Comparison of ENCODE assay signal across 12 cellular contexts in genomic region chr10:68792115-68792514, GRCh38. TPM values are rescaled to one million over a fixed set of nuclear protein-coding genes. Genes with fewer than 3 reads are reported as not detected.
A peak's percentile ranks its signal among the peaks of the same experiment; 100 is the strongest.
DNase-seq lines count a peak whose midpoint lies in the region; ATAC-seq, FAIRE-seq and TF ChIP-seq lines count a peak whose summit lies in the region.
"Had no signal": no experiment of that assay in that cellular context is flagged by ENCODE, and none has a peak within 500 bp of the region (broad histone marks: within the 10 kb centered on the region; RNA-seq: fewer than 3 reads in every experiment).

No MANE protein-coding gene starts in this region.

- H4K20me1 ChIP-seq in KMS-11 (ENCODE audit: insufficient read depth) (no peaks in the 10 kb centered on the region), HepG2 (ENCODE audit: insufficient read depth, low read length) (no peaks in the 10 kb centered on the region)

- in situ Hi-C loops in HepG2 (cut with HindIII; ENCODE audit: extremely low pct_ligation_motif_present, low pct_unique_long_range_greater_than_20kb): loop anchor here (5.0 kb wide), 1 partner anchor 110 kb away; the partner anchor contains the start of gene DDX50

- no peak overlapping the region for H2AFZ ChIP-seq in KMS-11 (ENCODE audit: low read depth)
- no peak overlapping the region for H2AFZ ChIP-seq in HepG2 (ENCODE audit: low read length)

- WGBS in HepG2 (ENCODE audit: low lambda C conversion rate): 84% methylated on average over 1 of the region's 1 CpG

- no TSS peak for BruUV-seq in HepG2 (replicated peaks; lab: Mats Ljungman, UMichigan)

- FAIRE-seq in HepG2 (lab: Jason Lieb, UNC): no peak
- FAIRE-seq: islet of Langerhans had no signal

- ATAC-seq in CD8-positive, alpha-beta T cell: no peak
- no peak for ATAC-seq in HepG2
- ATAC-seq: naive thymus-derived CD8-positive, alpha-beta T cell had no signal

- no peaks in the 10 kb centered on the region for H3K27me3 Mint-ChIP-seq in CD8-positive, alpha-beta T cell (ENCODE audit: low read depth)
- H3K27me3 Mint-ChIP-seq: naive thymus-derived CD8-positive, alpha-beta T cell had no signal

- no peak for TF ChIP-seq POLR2A in HepG2 (IDR thresholded peaks at IDR 0.05; ENCODE audit: insufficient read depth in 1 of 2, low read depth in 2 of 2, low read length in 2 of 2)

- CTCF ChIA-PET in CD8-positive, alpha-beta T cell (lab: Charles Lee): interaction anchor here (0.7 kb wide), 1 partner anchor 272 kb away, joined by 3 read pairs; no protein-coding TSS in a partner anchor
- CTCF ChIA-PET in HepG2 (lab: Yijun Ruan, JAX; ENCODE audit: low intra/inter-chr PET ratio, low total read pairs): interaction anchor here (1.9 kb wide), 1 partner anchor 105 kb away, joined by 22 read pairs; no protein-coding TSS in a partner anchor

- TF ChIP-seq CTCF in CD8-positive, alpha-beta T cell (IDR thresholded peaks at IDR 0.05): peak; percentile 34
- TF ChIP-seq CTCF in KMS-11 (conservative IDR thresholded peaks at IDR 0.05; ENCODE audit: low read depth, low read length) (peak; percentile 44; the same call in 1 of the 2 replicates), HepG2 (CRISPR knock-in tag; IDR thresholded peaks at IDR 0.05) (no peak)

- TF ChIP-seq EP300 in HepG2 (IDR thresholded peaks at IDR 0.05; ENCODE audit: low read depth in 2 of 2, low read length in 2 of 2) (no peak), HepG2 (CRISPR knock-in tag; IDR thresholded peaks at IDR 0.05; ENCODE audit: borderline replicate concordance) (no peak)

- intact Hi-C loops in CD8-positive, alpha-beta T cell (cut with DNase I, micrococcal nuclease): no loop called here
- intact Hi-C loops in HepG2 (cut with micrococcal nuclease; ENCODE audit: unreplicated experiment): loop anchor here (10.0 kb wide), 1 partner anchor 103 kb away; no protein-coding TSS in a partner anchor

- no peaks in the 10 kb centered on the region for H3K4me1 ChIP-seq in CD8-positive, alpha-beta T cell (ENCODE audit: insufficient read depth, low read length)
- H3K4me1 ChIP-seq in KMS-11 (ENCODE audit: low read depth, poor library complexity, severe bottlenecking) (peaks cover 14% of the 10 kb centered on the region), adipocyte (ENCODE audit: control insufficient read depth, insufficient read depth, low read length) (peaks cover 3% of the 10 kb centered on the region), HepG2 (ENCODE audit: insufficient read depth, low read length) (no peaks in the 10 kb centered on the region)
- H3K4me1 ChIP-seq: adrenal gland had no signal

- no peak for DNase-seq in CD8-positive, alpha-beta T cell
- DNase-seq in adipocyte (ENCODE audit: low read depth): peak; percentile 66
- no peak for DNase-seq in HepG2 (ENCODE audit: low spot score)
- no peak for DNase-seq in NCI-H446 treated with DMSO at 0.1 percent for 48 hours (lab: John Stamatoyannopoulos, UW)
- DNase-seq in MV-4-11 (lab: John Stamatoyannopoulos, UW): no peak
- no peak for DNase-seq in NK-92 treated with Interleukin-12 subunit alpha and Interleukin-12 subunit beta, amount 100 ng/mL, for 24 hours (lab: John Stamatoyannopoulos, UW)
- no peak for DNase-seq in stimulated activated CD4-positive, alpha-beta T cell treated with anti-CD3 and anti-CD28 coated beads, Interleukin-4, amount 100 ng/mL, for 24 hours
- DNase-seq: NCI-H2029 had no signal

- no peaks in the 10 kb centered on the region for H3K79me2 ChIP-seq in KMS-11 (ENCODE audit: insufficient read depth, low read depth)
- H3K79me2 ChIP-seq in HepG2 (ENCODE audit: insufficient read depth, low read length): no peaks in the 10 kb centered on the region

- no peak overlapping the region for H3K27ac Mint-ChIP-seq in CD8-positive, alpha-beta T cell
- H3K27ac Mint-ChIP-seq: naive thymus-derived CD8-positive, alpha-beta T cell had no signal

- H3K36me3 Mint-ChIP-seq in CD8-positive, alpha-beta T cell: peaks cover 56% of the 10 kb centered on the region

- no peak overlapping the region for H3K4me3 Mint-ChIP-seq in CD8-positive, alpha-beta T cell
- H3K4me3 Mint-ChIP-seq: naive thymus-derived CD8-positive, alpha-beta T cell had no signal

- no peak overlapping the region for H3K9ac ChIP-seq in KMS-11
- H3K9ac ChIP-seq in adipocyte (ENCODE audit: low read length): no peak overlapping the region
- no peak overlapping the region for H3K9ac ChIP-seq in HepG2 (ENCODE audit: insufficient read depth, low read depth, low read length)

- no peak overlapping the region for H3K4me2 ChIP-seq in KMS-11
- no peak overlapping the region for H3K4me2 ChIP-seq in HepG2 (ENCODE audit: low read depth, low read length)

- no peaks in the 10 kb centered on the region for H3K27me3 ChIP-seq in CD8-positive, alpha-beta T cell (ENCODE audit: insufficient read depth, low read length)
- H3K27me3 ChIP-seq in KMS-11 (ENCODE audit: insufficient read depth, low read depth): no peaks in the 10 kb centered on the region
- H3K27me3 ChIP-seq in adipocyte (replicated peaks; ENCODE audit: control insufficient read depth, insufficient read depth, low read length): no peaks in the 10 kb centered on the region
- H3K27me3 ChIP-seq in HepG2 (ENCODE audit: control insufficient read depth in 1 of 2, insufficient read depth in 2 of 2, low read length in 2 of 2): no peaks in the 10 kb centered on the region
- H3K27me3 ChIP-seq: adrenal gland had no signal

- no peaks in the 10 kb centered on the region for H3K9me3 ChIP-seq in CD8-positive, alpha-beta T cell (ENCODE audit: low read length)
- H3K9me3 ChIP-seq in adipocyte (ENCODE audit: control insufficient read depth, low read length): no peaks in the 10 kb centered on the region
- H3K9me3 ChIP-seq in HepG2 (ENCODE audit: low read length): no peaks in the 10 kb centered on the region
- H3K9me3 ChIP-seq: adrenal gland had no signal

- no peaks in the 10 kb centered on the region for H3K9me3 Mint-ChIP-seq in CD8-positive, alpha-beta T cell
- H3K9me3 Mint-ChIP-seq: naive thymus-derived CD8-positive, alpha-beta T cell had no signal

- POLR2A ChIA-PET in CD8-positive, alpha-beta T cell (lab: Charles Lee): interaction anchor here (0.7 kb wide), 1 partner anchor 350 kb away, joined by 3 read pairs; no protein-coding TSS in a partner anchor
- POLR2A ChIA-PET in HepG2 (lab: Yijun Ruan, JAX): no interaction called here

- H3K27ac ChIP-seq in CD8-positive, alpha-beta T cell (ENCODE audit: low read depth, low read length): no peak overlapping the region
- H3K27ac ChIP-seq in KMS-11 (no peak overlapping the region), HepG2 (ENCODE audit: extremely low read length, insufficient read depth, low read length) (no peak overlapping the region)
- H3K27ac ChIP-seq: adrenal gland had no signal

- H3K36me3 ChIP-seq in CD8-positive, alpha-beta T cell (ENCODE audit: insufficient read depth, low read length): peaks cover 24% of the 10 kb centered on the region
- H3K36me3 ChIP-seq in KMS-11 (ENCODE audit: insufficient read depth) (peaks cover 9% of the 10 kb centered on the region; the same call in 1 of the 2 replicates), adipocyte (ENCODE audit: control insufficient read depth, insufficient read depth, low read length, severe bottlenecking) (peaks cover 85% of the 10 kb centered on the region), HepG2 (replicated peaks in 1 of 2; ENCODE audit: control insufficient read depth in 1 of 2, insufficient read depth in 2 of 2, low read length in 2 of 2) (peaks cover 9 to 34% of the 10 kb centered on the region in 2 experiments; a peak in 4 of 5 replicates)

- H3K4me1 Mint-ChIP-seq in CD8-positive, alpha-beta T cell (ENCODE audit: low read depth): no peaks in the 10 kb centered on the region
- H3K4me1 Mint-ChIP-seq: naive thymus-derived CD8-positive, alpha-beta T cell had no signal

- TF ChIP-seq RAD21 in HepG2 (CRISPR knock-in tag; IDR thresholded peaks at IDR 0.05): no peak

- no peak overlapping the region for H3K4me3 ChIP-seq in CD8-positive, alpha-beta T cell (ENCODE audit: low read depth, low read length)
- H3K4me3 ChIP-seq in KMS-11 (IDR thresholded peaks at IDR 0.05; ENCODE audit: insufficient read depth, low read depth, low read length): no peak overlapping the region
- H3K4me3 ChIP-seq in adipocyte (ENCODE audit: low read length): no peak overlapping the region
- no peak overlapping the region for H3K4me3 ChIP-seq in HepG2 (replicated peaks in 1 of 3; ENCODE audit: insufficient read depth in 1 of 3, low read depth in 2 of 3, low read length in 3 of 3)
- H3K4me3 ChIP-seq: adrenal gland had no signal

TF ChIP-seq in HepG2, 621 proteins besides CTCF, POLR2A, EP300 and RAD21:
- TF ChIP-seq SMC3 (IDR thresholded peaks at IDR 0.05; ENCODE audit: low read length) (0 out of 2 replicates have a peak, but pooled peaks have one; percentile 26), ZNF382 (CRISPR knock-in tag; IDR thresholded peaks at IDR 0.05; ENCODE audit: borderline replicate concordance) (no peak), STAG1 (CRISPR knock-in tag; IDR thresholded peaks at IDR 0.05) (peak; percentile 39)
TF ChIP-seq in HepG2: peak in this region for 2.

RNA-seq across cellular contexts. Expression of gene STOX1, which starts 35.2 kb away (rescaled TPM):
- total RNA-seq in CD8-positive, alpha-beta T cell: under 1 TPM in 1 of 2 experiments, not detected in 1; 0.11 TPM
- 6.0 and 9.4 TPM in 2 replicates for total RNA-seq in HepG2 (2016; rRNA removed; fragmentation: Illumina TruSeq; extraction: Trizol)
- 3.1 and 3.8 TPM in 2 replicates for total RNA-seq in HepG2 (2016; cell fraction: cytosol; rRNA removed; fragmentation: Illumina TruSeq; extraction: Trizol; ENCODE audit: low read depth)
- 5.8 and 8.1 TPM in 2 replicates for total RNA-seq in HepG2 (2016; cell fraction: insoluble cytoplasmic fraction; rRNA removed; fragmentation: Illumina TruSeq; extraction: Trizol)
- total RNA-seq in HepG2 (2016; cell fraction: membrane; rRNA removed; fragmentation: Illumina TruSeq; extraction: Trizol): 5.7 and 6.4 TPM in 2 replicates
- total RNA-seq in HepG2 (2016; cell fraction: nucleus; rRNA removed; fragmentation: Illumina TruSeq; extraction: Trizol): 3.4 and 4.5 TPM in 2 replicates
- 1.8 and 2.5 TPM in 2 replicates for polyA plus RNA-seq in HepG2 (2011; rRNA removed)
- polyA plus RNA-seq in HepG2 (2011; cell fraction: cytosol; rRNA removed): 0.95 and 1.6 TPM in 2 replicates
- polyA plus RNA-seq in HepG2 (2011; cell fraction: nucleus; rRNA removed): 0.58 and 0.88 TPM in 2 replicates
- polyA plus RNA-seq in HepG2 (2012): 2.4 and 4.0 TPM in 2 replicates
- polyA plus RNA-seq in HepG2 (2016; cell fraction: cytosol; fragmentation: Illumina TruSeq; extraction: Trizol; ENCODE audit: low read depth): 2.3 and 2.4 TPM in 2 replicates
- polyA plus RNA-seq in HepG2 (2016; cell fraction: insoluble cytoplasmic fraction; fragmentation: Illumina TruSeq; extraction: Trizol; ENCODE audit: low read depth): 7.0 and 7.2 TPM in 2 replicates
- polyA plus RNA-seq in HepG2 (2016; cell fraction: membrane; fragmentation: Illumina TruSeq; extraction: Trizol; ENCODE audit: low read depth): 3.8 and 3.9 TPM in 2 replicates
- 4.6 and 5.2 TPM in 2 replicates for polyA plus RNA-seq in HepG2 (2016; cell fraction: nucleus; fragmentation: Illumina TruSeq; extraction: Trizol; ENCODE audit: insufficient read depth, low read depth)
- polyA minus RNA-seq in HepG2 (2011; rRNA and poly(A)+ RNA removed; ENCODE audit: low replicate concordance): 1.1 and 1.4 TPM in 2 replicates
- polyA minus RNA-seq in HepG2 (2011; cell fraction: cytosol; rRNA and poly(A)+ RNA removed): 3.6 and 3.7 TPM in 2 replicates
- 2.2 and 3.5 TPM in 2 replicates for polyA minus RNA-seq in HepG2 (2011; cell fraction: nucleus; rRNA and poly(A)+ RNA removed)
